ENCODE assay signal across 9 cellular contexts in the genomic region with DNA sequence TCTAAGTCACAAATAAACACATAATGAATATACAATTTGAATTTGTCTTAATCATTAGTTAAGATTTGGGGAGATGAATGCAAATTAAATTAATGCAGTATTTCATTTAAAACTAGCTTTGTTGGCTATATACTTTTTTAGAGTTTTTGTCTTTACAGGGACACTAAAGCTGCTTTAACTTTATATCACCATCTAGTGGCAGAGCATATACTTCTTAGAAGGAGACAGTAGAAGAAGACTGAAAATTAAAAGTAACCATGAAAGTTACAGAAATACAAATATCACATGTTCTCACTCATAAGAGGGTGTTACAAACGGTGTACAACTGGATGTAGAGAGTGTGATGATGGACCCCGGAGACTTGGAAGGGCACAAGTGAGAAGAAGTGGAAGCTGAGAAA.
A peak's percentile ranks its signal among the peaks of the same experiment; 100 is the strongest.
DNase-seq lines count a peak whose midpoint lies in the region; ATAC-seq and TF ChIP-seq lines count a peak whose summit lies in the region.
"Had no signal": no experiment of that assay in that cellular context is flagged by ENCODE, and none has a peak within 500 bp of the region (broad histone marks: within the 10 kb centered on the region; RNA-seq: fewer than 3 reads in every experiment).

No MANE protein-coding gene starts in this region.

- POLR2A ChIA-PET in OCI-LY7 (lab: Charles Lee) = no interaction called here

- H3K9me3 ChIP-seq in DOHH2 (ENCODE audit: control insufficient read depth, insufficient read depth, low read length) (no peaks in the 10 kb centered on the region), OCI-LY7 (ENCODE audit: low read length) (no peaks in the 10 kb centered on the region)

- CTCF ChIA-PET in OCI-LY7 (lab: Charles Lee; ENCODE audit: unreplicated experiment) = no interaction called here

- H3K27ac ChIP-seq in DOHH2 (ENCODE audit: low read depth, low read length) (no peak overlapping the region), OCI-LY7 (ENCODE audit: low read depth, low read length, poor library complexity, severe bottlenecking) (no peak overlapping the region)

- no peak overlapping the region for H2AFZ ChIP-seq in OCI-LY7 (ENCODE audit: low read length)

- H3K9me2 ChIP-seq in DOHH2 (replicated peaks; ENCODE audit: control insufficient read depth, low read length) (no peaks in the 10 kb centered on the region), OCI-LY7 (ENCODE audit: insufficient read depth, low read length) (no peaks in the 10 kb centered on the region)

- TF ChIP-seq CTCF in DOHH2 (IDR thresholded peaks at IDR 0.05; ENCODE audit: low read depth, low read length, poor library complexity, severe bottlenecking) (peak; percentile 69), OCI-LY7 (conservative IDR thresholded peaks at IDR 0.05; ENCODE audit: low read length) (peak; percentile 35; the same call in 1 of the 2 replicates)

- intact Hi-C loops in OCI-LY7 (cut with micrococcal nuclease; ENCODE audit: unreplicated experiment) = no loop called here

- no TSS peak for BruUV-seq in OCI-LY7 (replicated peaks; lab: Mats Ljungman, UMichigan)

- H3K27me3 ChIP-seq in DOHH2 (ENCODE audit: control insufficient read depth, low read length) = no peaks in the 10 kb centered on the region

- H3K4me2 ChIP-seq in DOHH2 (ENCODE audit: low read length) (no peak overlapping the region), OCI-LY7 (ENCODE audit: low read length) (no peak overlapping the region)

- H3K79me2 ChIP-seq in DOHH2 (ENCODE audit: control insufficient read depth, low read length) (no peaks in the 10 kb centered on the region), OCI-LY7 (ENCODE audit: insufficient read depth, low read depth, low read length) (no peaks in the 10 kb centered on the region)

- no peaks in the 10 kb centered on the region for H3K4me1 ChIP-seq in DOHH2 (ENCODE audit: control insufficient read depth, low read length)
- no peaks in the 10 kb centered on the region for H3K4me1 ChIP-seq in OCI-LY7 (ENCODE audit: insufficient read depth, low read length, poor library complexity, severe bottlenecking)

- peak; percentile 75 for ATAC-seq in HG02610 (IDR thresholded peaks at IDR 0.05; ENCODE audit: unreplicated experiment)

- no peaks in the 10 kb centered on the region; the same call in 1 of the 2 replicates for H3F3A ChIP-seq in DOHH2 (ENCODE audit: control insufficient read depth, insufficient read depth)

- no peak overlapping the region for H3K4me3 ChIP-seq in DOHH2 (ENCODE audit: low read length)
- H3K4me3 ChIP-seq in OCI-LY7 (ENCODE audit: low read depth, low read length, poor library complexity, severe bottlenecking) = no peak overlapping the region

- H3K36me3 ChIP-seq in DOHH2 (ENCODE audit: control insufficient read depth, low read length) (no peaks in the 10 kb centered on the region), OCI-LY7 (ENCODE audit: insufficient read depth, low read length) (no peaks in the 10 kb centered on the region)

- no peaks in the 10 kb centered on the region for H4K20me1 ChIP-seq in DOHH2 (ENCODE audit: control insufficient read depth, insufficient read depth, low read depth, low read length)
- H4K20me1 ChIP-seq in OCI-LY7 (ENCODE audit: insufficient read depth, low read length) = no peaks in the 10 kb centered on the region

- DNase-seq in OCI-LY7 (ENCODE audit: low spot score) (no peak), iPS-NIHi7 (ENCODE audit: extremely low spot score) (peak; percentile 12), NCI-H2029 treated with DMSO at 0.1 percent for 48 hours (lab: John Stamatoyannopoulos, UW) (no peak), cerebellar cortex (ENCODE audit: low spot score) (no peak)
- DNase-seq in activated CD4-positive, alpha-beta T cell treated with anti-CD3 and anti-CD28 coated beads, Interleukin-2, amount 50 U/mL, for 48 hours = no peak
- DNase-seq in stimulated activated CD4-positive, alpha-beta T cell treated with anti-CD3 and anti-CD28 coated beads, Interleukin-4, amount 100 ng/mL, for 24 hours = no peak
- DNase-seq: hippocampal formation had no signal
